ENCODE assay signal across 13 cellular contexts in genomic region chr3:150449169-150449721, GRCh38. TPM values are rescaled to one million over a fixed set of nuclear protein-coding genes. Genes with fewer than 3 reads are reported as not detected.
DNase-seq lines count a peak whose midpoint lies in the region; ATAC-seq and TF ChIP-seq lines count a peak whose summit lies in the region.
"Had no signal": no experiment of that assay in that cellular context is flagged by ENCODE, and none has a peak within 500 bp of the region (broad histone marks: within the 10 kb centered on the region; RNA-seq: fewer than 3 reads in every experiment).

No MANE protein-coding gene starts in this region.

- no peak for DNase-seq in left ventricle myocardium inferior
- no peak for DNase-seq in Right ventricle myocardium superior
- peak; percentile 17 for DNase-seq in SW480 (ENCODE audit: low spot score)
- peak; percentile 80 for DNase-seq in fibroblast of the aortic adventitia (ENCODE audit: low read depth)
- no peak for DNase-seq in body of pancreas
- no peak for DNase-seq in esophagus squamous epithelium (lab: John Stamatoyannopoulos, UW)
- no peak for DNase-seq in stimulated activated CD4-positive, alpha-beta T cell treated with anti-CD3 and anti-CD28 coated beads, Interleukin-2, amount 100 ng/mL, for 24 hours
- DNase-seq: C1 segment of cervical spinal cord; naive thymus-derived CD4-positive, alpha-beta T cell; NCI-H345; stimulated activated CD4-positive, alpha-beta T cell treated with anti-CD3 and anti-CD28 coated beads, Interleukin-1b, Interleukin-23, amount 100 ng/mL, for 48 hours had no signal

- ATAC-seq in Right ventricle myocardium superior (ENCODE audit: poor library complexity), result no peak
- ATAC-seq in activated CD4-positive, CD25-positive, alpha-beta regulatory T cell treated with anti-CD3 and anti-CD28 coated beads, Interleukin-2, amount 50 U/mL, for 24 hours, result no peak
- ATAC-seq in body of pancreas, result no peak
- ATAC-seq: naive thymus-derived CD4-positive, alpha-beta T cell had no signal

- no peaks in the 10 kb centered on the region for H3K27me3 ChIP-seq in left ventricle myocardium inferior (ENCODE audit: low read depth)
- H3K27me3 ChIP-seq in body of pancreas, result no peaks in the 10 kb centered on the region
- no peaks in the 10 kb centered on the region for H3K27me3 ChIP-seq in esophagus squamous epithelium

- intact Hi-C loops in left ventricle myocardium inferior (cut with micrococcal nuclease) (no loop called here), Right ventricle myocardium superior (cut with DNase I) (no loop called here), body of pancreas (cut with DNase I) (no loop called here), esophagus squamous epithelium (cut with DNase I) (no loop called here)

- H3K4me1 ChIP-seq in left ventricle myocardium inferior, result peaks cover 74% of the 10 kb centered on the region
- H3K4me1 ChIP-seq in body of pancreas, result peaks cover 36% of the 10 kb centered on the region
- H3K4me1 ChIP-seq in esophagus squamous epithelium, result peaks cover 0 to 47% (median 19%) of the 10 kb centered on the region in 3 donors

- TF ChIP-seq POLR2A in body of pancreas (IDR thresholded peaks at IDR 0.05), result no peak
- TF ChIP-seq POLR2A in esophagus squamous epithelium (IDR thresholded peaks at IDR 0.05), result no peak

- TF ChIP-seq CTCF in left ventricle myocardium inferior (IDR thresholded peaks at IDR 0.05; ENCODE audit: borderline replicate concordance) (no peak), fibroblast of the aortic adventitia (IDR thresholded peaks at IDR 0.05; ENCODE audit: insufficient read depth, low read length) (no peak), body of pancreas (IDR thresholded peaks at IDR 0.05) (no peak), esophagus squamous epithelium (IDR thresholded peaks at IDR 0.05) (no peak)

- H3K36me3 ChIP-seq in left ventricle myocardium inferior, result no peaks in the 10 kb centered on the region
- H3K36me3 ChIP-seq in body of pancreas (replicated peaks in 1 of 2; ENCODE audit: insufficient read depth in 1 of 2, low read depth in 2 of 2), result no peaks in the 10 kb centered on the region
- no peaks in the 10 kb centered on the region for H3K36me3 ChIP-seq in esophagus squamous epithelium

- H3K9me3 ChIP-seq in left ventricle myocardium inferior (replicated peaks) (no peaks in the 10 kb centered on the region), body of pancreas (no peaks in the 10 kb centered on the region), esophagus squamous epithelium (no peaks in the 10 kb centered on the region)

- H3K4me3 ChIP-seq in left ventricle myocardium inferior, result no peak overlapping the region
- H3K4me3 ChIP-seq in fibroblast of the aortic adventitia (ENCODE audit: low read depth, low read length), result no peak overlapping the region
- H3K4me3 ChIP-seq in body of pancreas, result no peak overlapping the region
- H3K4me3 ChIP-seq in esophagus squamous epithelium, result no peak overlapping the region

- peak overlapping the region; percentile 14 for H3K27ac ChIP-seq in left ventricle myocardium inferior (replicated peaks)
- H3K27ac ChIP-seq in body of pancreas, result peak overlapping the region in 1 of 4 donors; percentile 18
- H3K27ac ChIP-seq in esophagus squamous epithelium, result peak overlapping the region in 1 of 4 donors; percentile 1
- H3K27ac ChIP-seq: KMS-11 had no signal

RNA-seq across cellular contexts. Expression of gene TSC22D2, which starts 41.1 kb away (rescaled TPM):
- total RNA-seq in left ventricle myocardium inferior (21.9 TPM), Right ventricle myocardium superior (15.9 TPM), fibroblast of the aortic adventitia (ENCODE audit: low replicate concordance) (10.3 and 15.4 TPM in 2 replicates), body of pancreas (10 to 100 TPM in 1 of 2 donors, 1 to 10 TPM in 1; 9.1 to 15.8 TPM), esophagus squamous epithelium (10 to 100 TPM in 3 of 4 donors, 1 to 10 TPM in 1; 8.5 to 20.0 (median 15.2) TPM)

Comparison
In these comparisons a context has a peak if more than half of its experiments do, and no peak if none do; other contexts are left out.
1. DNase-seq: peak in SW480 (single experiment) and fibroblast of the aortic adventitia (single experiment); none in left ventricle myocardium inferior (single experiment), Right ventricle myocardium superior (single experiment), body of pancreas (0 of 4), esophagus squamous epithelium (single experiment) and stimulated activated CD4-positive, alpha-beta T cell treated with anti-CD3 and anti-CD28 coated beads, Interleukin-2, amount 100 ng/mL, for 24 hours (0 of 2).